ENCODE assay signal across 35 cellular contexts in the genomic region with DNA sequence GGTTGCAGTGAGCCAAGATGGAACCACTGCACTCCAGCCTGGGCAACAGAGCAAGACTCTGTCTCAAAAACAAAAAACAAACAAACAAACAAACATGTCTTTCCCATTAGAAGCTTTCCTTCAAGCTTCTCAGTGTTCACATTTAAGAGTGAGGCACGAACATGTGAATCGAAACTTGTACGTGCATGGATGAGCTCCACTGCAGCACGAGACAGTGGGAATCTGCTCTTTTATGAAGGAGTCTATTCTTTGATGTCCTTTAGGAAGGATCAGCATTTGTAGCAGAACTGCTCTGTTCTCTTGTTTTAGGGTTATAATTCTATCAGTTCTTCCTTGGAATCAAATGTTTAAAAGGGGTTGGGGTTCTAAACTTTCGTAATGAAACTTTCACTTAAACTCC.
"Had no signal": no experiment of that assay in that cellular context is flagged by ENCODE, and none has a peak within 500 bp of the region (broad histone marks: within the 10 kb centered on the region; RNA-seq: fewer than 3 reads in every experiment).

No MANE protein-coding gene starts in this region.

- H3K4me1 ChIP-seq: adrenal gland, body of pancreas, breast epithelium had no signal

- H3K4me1 Mint-ChIP-seq: activated B cell treated with CpG ODN at 0.5 μM for 24 hours; activated CD4-positive, alpha-beta T cell treated with anti-CD3 and anti-CD28 coated beads, Interleukin-2, amount 10 ng/mL, durations not matched to agents 24 days and 14 days; activated naive CD8-positive, alpha-beta T cell treated with anti-CD3 and anti-CD28 coated beads for 36 hours; activated T-helper 17 cell treated with anti-CD3 and anti-CD28 coated beads, Interleukin-2, amount 50 U/mL, for 72 hours had no signal

- H3K27me3 Mint-ChIP-seq: activated naive CD8-positive, alpha-beta T cell treated with anti-CD3 and anti-CD28 coated beads for 36 hours had no signal

- ATAC-seq: activated CD8-positive, alpha-beta T cell treated with anti-CD3 and anti-CD28 coated beads for 36 hours; activated naive CD4-positive, alpha-beta T cell treated with anti-CD3 and anti-CD28 coated beads, Interleukin-2, amount 50 U/mL, for 72 hours; activated T-cell treated with anti-CD3 and anti-CD28 coated beads, Interleukin-2, amount 50 U/mL, for 4 hours; activated T-cell treated with anti-CD3 and anti-CD28 coated beads, Interleukin-2, amount 50 U/mL, for 72 hours; activated T-helper 17 cell treated with anti-CD3 and anti-CD28 coated beads, Interleukin-2, amount 50 U/mL, for 72 hours; body of pancreas had no signal

- H3K27me3 ChIP-seq: adrenal gland, body of pancreas, brain microvascular endothelial cell, breast epithelium had no signal

- H3K27ac ChIP-seq: adrenal gland, body of pancreas, brain microvascular endothelial cell, breast epithelium, VCaP had no signal

- H3K36me3 ChIP-seq: adrenal gland, brain microvascular endothelial cell, breast epithelium had no signal

- H3K4me3 Mint-ChIP-seq: activated B cell treated with CpG ODN at 0.5 μM for 24 hours; activated CD4-positive, alpha-beta memory T cell treated with anti-CD3 and anti-CD28 coated beads for 36 hours; activated CD4-positive, alpha-beta T cell treated with anti-CD3 and anti-CD28 coated beads, Interleukin-2, amount 10 ng/mL, durations not matched to agents 24 days and 14 days; activated CD8-positive, alpha-beta T cell treated with anti-CD3 and anti-CD28 coated beads for 36 hours; activated naive CD4-positive, alpha-beta T cell treated with anti-CD3 and anti-CD28 coated beads for 36 hours; activated naive CD8-positive, alpha-beta T cell treated with anti-CD3 and anti-CD28 coated beads for 36 hours; activated T-cell treated with anti-CD3 and anti-CD28 coated beads, Interleukin-2, amount 50 U/mL, for 4 hours; activated T-cell treated with anti-CD3 and anti-CD28 coated beads, Interleukin-2, amount 50 U/mL, for 72 hours; activated T-helper 1 cell treated with anti-CD3 and anti-CD28 coated beads, Interleukin-12 subunit alpha, Interleukin-12 subunit beta, Interleukin-2, Interleukin-4 antibody, amounts not matched to agents 30 ng/mL and 10 ng/mL and 1 ng/mL, durations not matched to agents 14 hours and 24 hours and 36 hours; activated T-helper 17 cell treated with anti-CD3 and anti-CD28 coated beads, Interleukin-2, amount 50 U/mL, for 72 hours; T-helper 1 cell treated with Interleukin-12 subunit alpha and Interleukin-12 subunit beta and Interleukin-4 antibody, amounts not matched to agents 30 μg/mL and 1 μg/mL, for 36 hours; T-helper 2 cell treated with Interferon-gamma antibody and Interleukin-4, amounts not matched to agents 5 μg/mL and 100 μg/mL, for 36 hours had no signal

- H3K4me3 ChIP-seq: adrenal gland, body of pancreas, breast epithelium had no signal

- H3K36me3 Mint-ChIP-seq: activated CD4-positive, alpha-beta memory T cell treated with anti-CD3 and anti-CD28 coated beads for 36 hours; activated naive CD4-positive, alpha-beta T cell treated with anti-CD3 and anti-CD28 coated beads, Interleukin-2, amount 50 U/mL, for 72 hours; activated naive CD8-positive, alpha-beta T cell treated with anti-CD3 and anti-CD28 coated beads for 36 hours had no signal

- H3K27ac Mint-ChIP-seq: activated B cell treated with CpG ODN at 0.5 μM for 24 hours; activated CD4-positive, alpha-beta memory T cell treated with anti-CD3 and anti-CD28 coated beads for 36 hours; activated CD4-positive, alpha-beta T cell treated with anti-CD3 and anti-CD28 coated beads, Interleukin-2, amount 10 ng/mL, durations not matched to agents 24 days and 14 days; activated CD8-positive, alpha-beta T cell treated with anti-CD3 and anti-CD28 coated beads for 36 hours; activated naive CD4-positive, alpha-beta T cell treated with anti-CD3 and anti-CD28 coated beads for 36 hours; activated naive CD4-positive, alpha-beta T cell treated with anti-CD3 and anti-CD28 coated beads, Interleukin-2, amount 50 U/mL, for 72 hours; activated naive CD8-positive, alpha-beta T cell treated with anti-CD3 and anti-CD28 coated beads for 36 hours; activated T-cell treated with anti-CD3 and anti-CD28 coated beads, Interleukin-2, amount 50 U/mL, for 72 hours; activated T-helper 1 cell treated with anti-CD3 and anti-CD28 coated beads, Interleukin-12 subunit alpha, Interleukin-12 subunit beta, Interleukin-2, Interleukin-4 antibody, amounts not matched to agents 30 ng/mL and 10 ng/mL and 1 ng/mL, durations not matched to agents 14 hours and 24 hours and 36 hours; activated T-helper 17 cell treated with anti-CD3 and anti-CD28 coated beads, Interleukin-2, amount 50 U/mL, for 72 hours; T-helper 1 cell treated with Interleukin-12 subunit alpha and Interleukin-12 subunit beta and Interleukin-4 antibody, amounts not matched to agents 30 μg/mL and 1 μg/mL, for 36 hours; T-helper 2 cell treated with Interferon-gamma antibody and Interleukin-4, amounts not matched to agents 5 μg/mL and 100 μg/mL, for 36 hours had no signal

- H3K9me3 Mint-ChIP-seq: activated B cell treated with CpG ODN at 0.5 μM for 24 hours; activated CD4-positive, alpha-beta memory T cell treated with anti-CD3 and anti-CD28 coated beads for 36 hours; activated CD4-positive, alpha-beta T cell treated with anti-CD3 and anti-CD28 coated beads, Interleukin-2, amount 10 ng/mL, durations not matched to agents 24 days and 14 days; activated CD8-positive, alpha-beta T cell treated with anti-CD3 and anti-CD28 coated beads for 36 hours; activated naive CD4-positive, alpha-beta T cell treated with anti-CD3 and anti-CD28 coated beads for 36 hours; activated naive CD4-positive, alpha-beta T cell treated with anti-CD3 and anti-CD28 coated beads, Interleukin-2, amount 50 U/mL, for 72 hours; activated naive CD8-positive, alpha-beta T cell treated with anti-CD3 and anti-CD28 coated beads for 36 hours; activated T-cell treated with anti-CD3 and anti-CD28 coated beads, Interleukin-2, amount 50 U/mL, for 4 hours; activated T-cell treated with anti-CD3 and anti-CD28 coated beads, Interleukin-2, amount 50 U/mL, for 72 hours; activated T-helper 1 cell treated with anti-CD3 and anti-CD28 coated beads, Interleukin-12 subunit alpha, Interleukin-12 subunit beta, Interleukin-2, Interleukin-4 antibody, amounts not matched to agents 30 ng/mL and 10 ng/mL and 1 ng/mL, durations not matched to agents 14 hours and 24 hours and 36 hours; activated T-helper 17 cell treated with anti-CD3 and anti-CD28 coated beads, Interleukin-2, amount 50 U/mL, for 72 hours; T-helper 1 cell treated with Interleukin-12 subunit alpha and Interleukin-12 subunit beta and Interleukin-4 antibody, amounts not matched to agents 30 μg/mL and 1 μg/mL, for 36 hours; T-helper 2 cell treated with Interferon-gamma antibody and Interleukin-4, amounts not matched to agents 5 μg/mL and 100 μg/mL, for 36 hours had no signal

- DNase-seq: activated B cell treated with CpG ODN at 0.5 μM for 24 hours; activated CD4-positive, alpha-beta memory T cell treated with anti-CD3 and anti-CD28 coated beads for 36 hours; activated CD4-positive, alpha-beta T cell treated with anti-CD3 and anti-CD28 coated beads for 4 hours; activated CD4-positive, alpha-beta T cell treated with anti-CD3 and anti-CD28 coated beads, Interleukin-2, amount 10 ng/mL, durations not matched to agents 24 days and 14 days; activated CD4-positive, alpha-beta T cell treated with anti-CD3 and anti-CD28 coated beads, Interleukin-2, amount 50 U/mL, for 1 hour; activated CD4-positive, alpha-beta T cell treated with anti-CD3 and anti-CD28 coated beads, Interleukin-2, amount 50 U/mL, for 4 hours; activated CD4-positive, CD25-positive, alpha-beta regulatory T cell treated with anti-CD3 and anti-CD28 coated beads, Interleukin-2, amount 50 U/mL, for 72 hours; activated CD8-positive, alpha-beta memory T cell treated with anti-CD3 and anti-CD28 coated beads, Interleukin-2, amount 50 U/mL, for 4 hours; activated CD8-positive, alpha-beta T cell treated with anti-CD3 and anti-CD28 coated beads for 36 hours; activated effector memory CD4-positive, alpha-beta T cell treated with anti-CD3 and anti-CD28 coated beads, Interleukin-2, amount 50 U/mL, for 16 hours; activated gamma-delta T cell treated with Interleukin-2 at 50 U/mL for 16 hours; activated naive CD4-positive, alpha-beta T cell; activated naive CD4-positive, alpha-beta T cell treated with anti-CD3 and anti-CD28 coated beads for 36 hours; activated naive CD4-positive, alpha-beta T cell treated with anti-CD3 and anti-CD28 coated beads, Interleukin-2, amount 50 U/mL, for 16 hours; activated naive CD8-positive, alpha-beta T cell treated with anti-CD3 and anti-CD28 coated beads for 36 hours; activated T-cell treated with anti-CD3 and anti-CD28 coated beads for 4 hours; activated T-cell treated with anti-CD3 and anti-CD28 coated beads, Interleukin-2, amount 50 U/mL, for 1 hour; activated T-cell treated with anti-CD3 and anti-CD28 coated beads, Interleukin-2, amount 50 U/mL, for 4 hours; activated T-cell treated with anti-CD3 and anti-CD28 coated beads, Interleukin-2, amount 50 U/mL, for 72 hours; adrenal gland; amniotic stem cell; aorta; body of pancreas; brain microvascular endothelial cell; central memory CD4-positive, alpha-beta T cell; T-helper 1 cell; T-helper 2 cell; T-helper 9 cell had no signal
